In the genomic region with DNA sequence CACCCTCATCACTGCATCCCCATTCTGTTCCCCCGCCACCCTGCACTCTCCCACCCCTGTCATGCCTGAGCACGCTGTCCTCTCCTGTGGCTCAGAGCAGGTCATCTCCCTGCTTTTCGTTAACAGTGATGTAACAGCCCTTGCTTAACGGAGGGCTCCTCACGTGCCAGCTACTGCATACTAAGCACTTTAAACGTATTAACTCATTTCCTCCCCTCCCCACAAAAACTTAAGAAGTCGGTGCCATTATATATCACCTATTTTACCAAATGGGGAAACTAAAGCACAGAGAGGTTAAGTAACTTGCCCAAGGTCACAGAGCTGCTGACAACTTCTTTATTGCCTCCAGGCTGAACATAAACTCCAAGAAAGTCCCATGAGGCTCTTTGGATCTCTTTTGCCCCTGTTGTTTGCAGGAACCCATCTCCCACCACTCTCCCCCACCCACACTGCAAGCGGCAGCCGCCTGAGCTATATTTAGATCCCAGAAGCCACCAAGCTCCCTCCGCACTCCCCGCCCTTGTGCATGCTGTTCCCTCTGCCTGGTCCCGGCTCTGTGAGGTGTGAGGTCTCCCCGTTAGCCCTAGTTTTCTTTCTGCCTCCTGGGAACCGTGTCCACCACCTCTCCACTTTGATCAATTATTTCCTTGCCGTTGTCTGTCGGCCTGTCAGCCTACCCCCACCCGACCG, we compare ENCODE assay signal across 9 cellular contexts. TPM values are rescaled to one million over a fixed set of nuclear protein-coding genes. Genes with fewer than 3 reads are reported as not detected.
DNase-seq lines count a peak whose midpoint lies in the region; ATAC-seq and TF ChIP-seq lines count a peak whose summit lies in the region.
"Had no signal": no experiment of that assay in that cellular context is flagged by ENCODE, and none has a peak within 500 bp of the region (broad histone marks: within the 10 kb centered on the region; RNA-seq: fewer than 3 reads in every experiment).

No MANE protein-coding gene starts in this region.

- peaks cover 91% of the 10 kb centered on the region for H3K4me1 ChIP-seq in Karpas-422 (ENCODE audit: low read length)

- peaks cover 14% of the 10 kb centered on the region for H3K27me3 Mint-ChIP-seq in Calu3 (ENCODE audit: unreplicated experiment)
- no peaks in the 10 kb centered on the region for H3K27me3 Mint-ChIP-seq in activated naive CD4-positive, alpha-beta T cell treated with anti-CD3 and anti-CD28 coated beads, Interleukin-2, amount 10 ng/mL, durations not matched to agents 7 days and 5 days
- H3K27me3 Mint-ChIP-seq in immature natural killer cell (ENCODE audit: low read depth in 3 of 3) = peaks cover 14 to 38% (median 24%) of the 10 kb centered on the region in 3 donors
- H3K27me3 Mint-ChIP-seq in stimulated activated naive CD8-positive, alpha-beta T cell treated with anti-CD3 and anti-CD28 coated beads, Interleukin-15, Interleukin-2, amounts not matched to agents 100 ng/mL and 50 ng/mL, for 24 hours = no peaks in the 10 kb centered on the region

- H3K4me2 ChIP-seq in Karpas-422 (ENCODE audit: low read depth, low read length, poor library complexity, severe bottlenecking) = peak overlapping the region; percentile 98

- H3K4me3 Mint-ChIP-seq in Calu3 (ENCODE audit: low read depth, unreplicated experiment) (peak overlapping the region; percentile 85), immature natural killer cell (peak overlapping the region; percentile 92 to 95 (median 93))
- H3K4me3 Mint-ChIP-seq in activated naive CD4-positive, alpha-beta T cell treated with anti-CD3 and anti-CD28 coated beads, Interleukin-2, amount 10 ng/mL, durations not matched to agents 7 days and 5 days = peak overlapping the region; percentile 87
- peak overlapping the region; percentile 91 for H3K4me3 Mint-ChIP-seq in stimulated activated naive CD8-positive, alpha-beta T cell treated with anti-CD3 and anti-CD28 coated beads, Interleukin-15, Interleukin-2, amounts not matched to agents 100 ng/mL and 50 ng/mL, for 24 hours

- CTCF ChIA-PET in Calu3 (lab: Charles Lee) = interaction anchor here (1.0 to 1.3 kb wide), 2 partner anchors 10 to 19 kb away, joined by 3 to 5 read pairs; no protein-coding TSS in a partner anchor
- CTCF ChIA-PET in activated naive CD4-positive, alpha-beta T cell treated with anti-CD3 and anti-CD28 coated beads, Interleukin-2, amount 10 ng/mL, durations not matched to agents 7 days and 5 days (lab: Charles Lee) = interaction anchor here (0.6 to 23.0 kb wide), 9 partner anchors 10 to 167 kb away, joined by 3 to 880 read pairs (median 5); no protein-coding TSS in a partner anchor

- no peaks in the 10 kb centered on the region for H3K27me3 ChIP-seq in Karpas-422 (ENCODE audit: low read length)

- intact Hi-C loops in Calu3 (cut with micrococcal nuclease; ENCODE audit: unreplicated experiment) = no loop called here

- no peaks in the 10 kb centered on the region for H3K9me3 Mint-ChIP-seq in Calu3 (ENCODE audit: low read depth, unreplicated experiment)
- no peaks in the 10 kb centered on the region for H3K9me3 Mint-ChIP-seq in activated naive CD4-positive, alpha-beta T cell treated with anti-CD3 and anti-CD28 coated beads, Interleukin-2, amount 10 ng/mL, durations not matched to agents 7 days and 5 days
- peaks cover 0 to 1% (median 0%) of the 10 kb centered on the region in 6 donors for H3K9me3 Mint-ChIP-seq in immature natural killer cell
- no peaks in the 10 kb centered on the region for H3K9me3 Mint-ChIP-seq in stimulated activated naive CD8-positive, alpha-beta T cell treated with anti-CD3 and anti-CD28 coated beads, Interleukin-15, Interleukin-2, amounts not matched to agents 100 ng/mL and 50 ng/mL, for 24 hours

- peak overlapping the region; percentile 98 for H3K9ac ChIP-seq in Karpas-422 (ENCODE audit: low read length)

- H3K4me1 Mint-ChIP-seq in Calu3 (ENCODE audit: low read depth, unreplicated experiment) = peaks cover 37% of the 10 kb centered on the region
- peaks cover 65% of the 10 kb centered on the region for H3K4me1 Mint-ChIP-seq in activated naive CD4-positive, alpha-beta T cell treated with anti-CD3 and anti-CD28 coated beads, Interleukin-2, amount 10 ng/mL, durations not matched to agents 7 days and 5 days
- H3K4me1 Mint-ChIP-seq in immature natural killer cell = peaks cover 83 to 84% of the 10 kb centered on the region in 2 donors
- peaks cover 71% of the 10 kb centered on the region for H3K4me1 Mint-ChIP-seq in stimulated activated naive CD8-positive, alpha-beta T cell treated with anti-CD3 and anti-CD28 coated beads, Interleukin-15, Interleukin-2, amounts not matched to agents 100 ng/mL and 50 ng/mL, for 24 hours (ENCODE audit: low read depth)

- H3K27ac Mint-ChIP-seq in Calu3 (ENCODE audit: unreplicated experiment) = no peak overlapping the region
- H3K27ac Mint-ChIP-seq in activated naive CD4-positive, alpha-beta T cell treated with anti-CD3 and anti-CD28 coated beads, Interleukin-2, amount 10 ng/mL, durations not matched to agents 7 days and 5 days = peak overlapping the region; percentile 96
- peak overlapping the region; percentile 84 to 99 (median 96) for H3K27ac Mint-ChIP-seq in immature natural killer cell
- peak overlapping the region; percentile 96 for H3K27ac Mint-ChIP-seq in stimulated activated naive CD8-positive, alpha-beta T cell treated with anti-CD3 and anti-CD28 coated beads, Interleukin-15, Interleukin-2, amounts not matched to agents 100 ng/mL and 50 ng/mL, for 24 hours

- TF ChIP-seq CTCF in Calu3 (IDR thresholded peaks at IDR 0.05; ENCODE audit: unreplicated experiment) = no peak

- H3K27ac ChIP-seq in Karpas-422 (ENCODE audit: low read length) = peak overlapping the region; percentile 100

- peak overlapping the region; percentile 84 for H3K4me3 ChIP-seq in Karpas-422 (ENCODE audit: low read length)

- H4K20me1 ChIP-seq in Karpas-422 (ENCODE audit: insufficient read depth, low read depth, low read length) = no peaks in the 10 kb centered on the region

- H3K79me2 ChIP-seq in Karpas-422 (ENCODE audit: low read length) = peaks cover 28% of the 10 kb centered on the region

- H3K36me3 Mint-ChIP-seq in Calu3 (ENCODE audit: insufficient read depth, unreplicated experiment) (peaks cover 23% of the 10 kb centered on the region), immature natural killer cell (peaks cover 0 to 7% (median 0%) of the 10 kb centered on the region in 3 donors)
- H3K36me3 Mint-ChIP-seq in activated naive CD4-positive, alpha-beta T cell treated with anti-CD3 and anti-CD28 coated beads, Interleukin-2, amount 10 ng/mL, durations not matched to agents 7 days and 5 days = peaks cover 31% of the 10 kb centered on the region
- peaks cover 21% of the 10 kb centered on the region for H3K36me3 Mint-ChIP-seq in stimulated activated naive CD8-positive, alpha-beta T cell treated with anti-CD3 and anti-CD28 coated beads, Interleukin-15, Interleukin-2, amounts not matched to agents 100 ng/mL and 50 ng/mL, for 24 hours (ENCODE audit: low read depth)

- H3K9me2 ChIP-seq in Karpas-422 (replicated peaks; ENCODE audit: insufficient read depth, low read length) = no peaks in the 10 kb centered on the region

- DNase-seq in Calu3 (no peak), Karpas-422 (peak; percentile 86), immature natural killer cell (no peak), COR-L47 (lab: John Stamatoyannopoulos, UW) (no peak)
- peak; percentile 60 for DNase-seq in activated naive CD4-positive, alpha-beta T cell treated with anti-CD3 and anti-CD28 coated beads, Interleukin-2, amount 10 ng/mL, durations not matched to agents 7 days and 5 days

- ATAC-seq in HG02610 (IDR thresholded peaks at IDR 0.05; ENCODE audit: unreplicated experiment) (no peak), GM21367 (IDR thresholded peaks at IDR 0.05; ENCODE audit: unreplicated experiment) (no peak)

- BruUV-seq in Calu3 (replicated peaks; lab: Mats Ljungman, UMichigan) = no TSS peak

- no peaks in the 10 kb centered on the region for H3K9me3 ChIP-seq in Karpas-422 (ENCODE audit: low read length)

- no peaks in the 10 kb centered on the region; the same call in 1 of the 2 replicates for H3K36me3 ChIP-seq in Karpas-422 (ENCODE audit: insufficient read depth, low read length)

- H2AFZ ChIP-seq in Karpas-422 (ENCODE audit: low read length) = no peak overlapping the region

RNA-seq across cellular contexts. Expression of a gene that starts 0.8 kb away (rescaled TPM):
- total RNA-seq in Calu3 (2022) = 82.6 and 85.1 TPM in 2 replicates
- 172 and 306 TPM in 2 replicates for total RNA-seq in Karpas-422 (2014; rRNA removed; shearing (Covaris generic); ENCODE audit: low replicate concordance)
- 100 to 1,000 TPM in 1 of 3 donors, 10 to 100 TPM in 2; 94.0 to 180 (median 95.9) TPM for polyA plus RNA-seq in immature natural killer cell

RNA-seq across cellular contexts. Expression of a gene that starts 31.5 kb away (rescaled TPM):
- total RNA-seq in Calu3 (2022) = 0.35 and 1.1 TPM in 2 replicates
- 3.3 and 4.3 TPM in 2 replicates for total RNA-seq in Karpas-422 (2014; rRNA removed; shearing (Covaris generic); ENCODE audit: low replicate concordance)
- polyA plus RNA-seq in immature natural killer cell = not detected
- total RNA-seq: M059J had no signal

RNA-seq across cellular contexts. Expression of a gene that starts 32.5 kb away (rescaled TPM):
- not detected in 2 replicates for total RNA-seq in Calu3 (2022)
- total RNA-seq in Karpas-422 (2014; rRNA removed; shearing (Covaris generic); ENCODE audit: low replicate concordance) = not detected in 2 replicates
- polyA plus RNA-seq in immature natural killer cell = not detected
- total RNA-seq: M059J had no signal

RNA-seq across cellular contexts. Expression of a gene that starts 45.3 kb away (rescaled TPM):
- 0.21 and 0.29 TPM in 2 replicates for total RNA-seq in Calu3 (2022)
- 5.2 and 7.3 TPM in 2 replicates for total RNA-seq in Karpas-422 (2014; rRNA removed; shearing (Covaris generic); ENCODE audit: low replicate concordance)
- not detected for polyA plus RNA-seq in immature natural killer cell
- total RNA-seq: M059J had no signal

RNA-seq across cellular contexts. Expression of a gene that starts 55.8 kb away (rescaled TPM):
- total RNA-seq in Calu3 (2022) = 3.0 and 3.4 TPM in 2 replicates
- not detected in 2 replicates for total RNA-seq in Karpas-422 (2014; rRNA removed; shearing (Covaris generic); ENCODE audit: low replicate concordance)
- polyA plus RNA-seq in immature natural killer cell = not detected

Comparison
In these comparisons a context has a peak if more than half of its experiments do, and no peak if none do; other contexts are left out.
1. DNase-seq: peak in Karpas-422 (single experiment) and activated naive CD4-positive, alpha-beta T cell treated with anti-CD3 and anti-CD28 coated beads, Interleukin-2, amount 10 ng/mL, durations not matched to agents 7 days and 5 days (single experiment); none in Calu3 (single experiment), immature natural killer cell (0 of 3) and COR-L47 (single experiment).
2. Peak in every context shown above with its lines, with median percentiles within 50 percentile points of each other: H3K4me3 Mint-ChIP-seq.